ENCODE assay signal across 1 cellular context in genomic region chr17:76506408-76507328, GRCh38.
TF ChIP-seq lines count a peak whose summit lies in the region.

No MANE protein-coding gene starts in this region.

TF ChIP-seq in K562, 482 proteins besides CTCF, POLR2A, EP300 and RAD21 (continues in another document):
- TF ChIP-seq TAF15 (IDR thresholded peaks at IDR 0.05; ENCODE audit: low read depth, low read length): no peak
- no peak for TF ChIP-seq ZNF165 (CRISPR knock-in tag; IDR thresholded peaks at IDR 0.05; ENCODE audit: borderline replicate concordance)
- TF ChIP-seq POLR2AphosphoS2 (IDR thresholded peaks at IDR 0.05; ENCODE audit: low read length): no peak
- TF ChIP-seq MAFK (IDR thresholded peaks at IDR 0.05; ENCODE audit: low read length): no peak
- TF ChIP-seq POLR2AphosphoS5 (IDR thresholded peaks at IDR 0.05; ENCODE audit: control insufficient read depth, insufficient read depth, low read depth, low read length): no peak
- TF ChIP-seq BRD9 (IDR thresholded peaks at IDR 0.05; ENCODE audit: low read depth, partially characterized antibody): no peak
- TF ChIP-seq ZNF143 (CRISPR knock-in tag; IDR thresholded peaks at IDR 0.05): no peak
- TF ChIP-seq TCF7L2 (IDR thresholded peaks at IDR 0.05; ENCODE audit: low read depth, low read length): no peak
- TF ChIP-seq SNAPC5 (CRISPR knock-in tag; IDR thresholded peaks at IDR 0.05): no peak
- no peak for TF ChIP-seq ZNF395 (CRISPR knock-in tag; IDR thresholded peaks at IDR 0.05)
- TF ChIP-seq BHLHE40 (IDR thresholded peaks at IDR 0.05; ENCODE audit: low read length): 0 out of 2 replicates have a peak, but pooled peaks have one; percentile 10
- no peak for TF ChIP-seq XRCC3 (IDR thresholded peaks at IDR 0.05)
- no peak for TF ChIP-seq SOX6 (IDR thresholded peaks at IDR 0.05)
- no peak for TF ChIP-seq NR4A1 (CRISPR knock-in tag; IDR thresholded peaks at IDR 0.05)
- TF ChIP-seq NR4A1 (tag; IDR thresholded peaks at IDR 0.05): no peak
- no peak for TF ChIP-seq PPARD (CRISPR knock-in tag; IDR thresholded peaks at IDR 0.05)
- TF ChIP-seq ARID2 (IDR thresholded peaks at IDR 0.05): peak; percentile 95
- TF ChIP-seq POU5F1 (IDR thresholded peaks at IDR 0.05; ENCODE audit: borderline replicate concordance, low read depth, low read length, partially characterized antibody): no peak
- TF ChIP-seq CEBPB (tag; IDR thresholded peaks at IDR 0.05): no peak
- no peak for TF ChIP-seq SNRNP70 (optimal IDR thresholded peaks at IDR 0.05; ENCODE audit: low read depth, low read length)
- no peak for TF ChIP-seq ETV1 (tag; conservative IDR thresholded peaks at IDR 0.05; ENCODE audit: low read depth)
- no peak for TF ChIP-seq ZNF507 (tag; conservative IDR thresholded peaks at IDR 0.05)
- no peak for TF ChIP-seq ZNF184 (CRISPR knock-in tag; IDR thresholded peaks at IDR 0.05)
- no peak for TF ChIP-seq KDM5B (IDR thresholded peaks at IDR 0.05; ENCODE audit: insufficient replicate concordance, low read depth, low read length)
- no peak for TF ChIP-seq ZBED1 (IDR thresholded peaks at IDR 0.05)
- TF ChIP-seq MTF1 (CRISPR knock-in tag; IDR thresholded peaks at IDR 0.05; ENCODE audit: borderline replicate concordance): no peak
- no peak for TF ChIP-seq ZNF124 (CRISPR knock-in tag; IDR thresholded peaks at IDR 0.05)
- TF ChIP-seq RUNX1 (IDR thresholded peaks at IDR 0.05; ENCODE audit: low read depth): no peak
- TF ChIP-seq, protein P1, sequence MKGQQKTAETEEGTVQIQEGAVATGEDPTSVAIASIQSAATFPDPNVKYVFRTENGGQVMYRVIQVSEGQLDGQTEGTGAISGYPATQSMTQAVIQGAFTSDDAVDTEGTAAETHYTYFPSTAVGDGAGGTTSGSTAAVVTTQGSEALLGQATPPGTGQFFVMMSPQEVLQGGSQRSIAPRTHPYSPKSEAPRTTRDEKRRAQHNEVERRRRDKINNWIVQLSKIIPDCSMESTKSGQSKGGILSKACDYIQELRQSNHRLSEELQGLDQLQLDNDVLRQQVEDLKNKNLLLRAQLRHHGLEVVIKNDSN (CRISPR knock-in tag; IDR thresholded peaks at IDR 0.05): peak; percentile 79
- TF ChIP-seq, protein P2, sequence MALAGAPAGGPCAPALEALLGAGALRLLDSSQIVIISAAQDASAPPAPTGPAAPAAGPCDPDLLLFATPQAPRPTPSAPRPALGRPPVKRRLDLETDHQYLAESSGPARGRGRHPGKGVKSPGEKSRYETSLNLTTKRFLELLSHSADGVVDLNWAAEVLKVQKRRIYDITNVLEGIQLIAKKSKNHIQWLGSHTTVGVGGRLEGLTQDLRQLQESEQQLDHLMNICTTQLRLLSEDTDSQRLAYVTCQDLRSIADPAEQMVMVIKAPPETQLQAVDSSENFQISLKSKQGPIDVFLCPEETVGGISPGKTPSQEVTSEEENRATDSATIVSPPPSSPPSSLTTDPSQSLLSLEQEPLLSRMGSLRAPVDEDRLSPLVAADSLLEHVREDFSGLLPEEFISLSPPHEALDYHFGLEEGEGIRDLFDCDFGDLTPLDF (CRISPR knock-in tag; IDR thresholded peaks at IDR 0.05): peak; percentile 66; the same call in 1 of the 2 replicates
- no peak for TF ChIP-seq ZBTB11 (CRISPR knock-in tag; IDR thresholded peaks at IDR 0.05)
- TF ChIP-seq, protein P3, sequence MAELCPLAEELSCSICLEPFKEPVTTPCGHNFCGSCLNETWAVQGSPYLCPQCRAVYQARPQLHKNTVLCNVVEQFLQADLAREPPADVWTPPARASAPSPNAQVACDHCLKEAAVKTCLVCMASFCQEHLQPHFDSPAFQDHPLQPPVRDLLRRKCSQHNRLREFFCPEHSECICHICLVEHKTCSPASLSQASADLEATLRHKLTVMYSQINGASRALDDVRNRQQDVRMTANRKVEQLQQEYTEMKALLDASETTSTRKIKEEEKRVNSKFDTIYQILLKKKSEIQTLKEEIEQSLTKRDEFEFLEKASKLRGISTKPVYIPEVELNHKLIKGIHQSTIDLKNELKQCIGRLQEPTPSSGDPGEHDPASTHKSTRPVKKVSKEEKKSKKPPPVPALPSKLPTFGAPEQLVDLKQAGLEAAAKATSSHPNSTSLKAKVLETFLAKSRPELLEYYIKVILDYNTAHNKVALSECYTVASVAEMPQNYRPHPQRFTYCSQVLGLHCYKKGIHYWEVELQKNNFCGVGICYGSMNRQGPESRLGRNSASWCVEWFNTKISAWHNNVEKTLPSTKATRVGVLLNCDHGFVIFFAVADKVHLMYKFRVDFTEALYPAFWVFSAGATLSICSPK (IDR thresholded peaks at IDR 0.05; ENCODE audit: borderline replicate concordance): no peak
- TF ChIP-seq SRSF7 (optimal IDR thresholded peaks at IDR 0.05; ENCODE audit: low read depth, low read length): no peak
- TF ChIP-seq ATF6 (CRISPR knock-in tag; IDR thresholded peaks at IDR 0.05): no peak
- no peak for TF ChIP-seq STAT5B (CRISPR knock-in tag; IDR thresholded peaks at IDR 0.05)
- TF ChIP-seq, protein P4, sequence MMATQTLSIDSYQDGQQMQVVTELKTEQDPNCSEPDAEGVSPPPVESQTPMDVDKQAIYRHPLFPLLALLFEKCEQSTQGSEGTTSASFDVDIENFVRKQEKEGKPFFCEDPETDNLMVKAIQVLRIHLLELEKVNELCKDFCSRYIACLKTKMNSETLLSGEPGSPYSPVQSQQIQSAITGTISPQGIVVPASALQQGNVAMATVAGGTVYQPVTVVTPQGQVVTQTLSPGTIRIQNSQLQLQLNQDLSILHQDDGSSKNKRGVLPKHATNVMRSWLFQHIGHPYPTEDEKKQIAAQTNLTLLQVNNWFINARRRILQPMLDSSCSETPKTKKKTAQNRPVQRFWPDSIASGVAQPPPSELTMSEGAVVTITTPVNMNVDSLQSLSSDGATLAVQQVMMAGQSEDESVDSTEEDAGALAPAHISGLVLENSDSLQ (IDR thresholded peaks at IDR 0.05): no peak
- TF ChIP-seq MXD1 (CRISPR knock-in tag; IDR thresholded peaks at IDR 0.05; ENCODE audit: borderline replicate concordance, poor library complexity, severe bottlenecking): no peak
- TF ChIP-seq FUS (optimal IDR thresholded peaks at IDR 0.05; ENCODE audit: low read depth, low read length): no peak
- TF ChIP-seq, protein P5, sequence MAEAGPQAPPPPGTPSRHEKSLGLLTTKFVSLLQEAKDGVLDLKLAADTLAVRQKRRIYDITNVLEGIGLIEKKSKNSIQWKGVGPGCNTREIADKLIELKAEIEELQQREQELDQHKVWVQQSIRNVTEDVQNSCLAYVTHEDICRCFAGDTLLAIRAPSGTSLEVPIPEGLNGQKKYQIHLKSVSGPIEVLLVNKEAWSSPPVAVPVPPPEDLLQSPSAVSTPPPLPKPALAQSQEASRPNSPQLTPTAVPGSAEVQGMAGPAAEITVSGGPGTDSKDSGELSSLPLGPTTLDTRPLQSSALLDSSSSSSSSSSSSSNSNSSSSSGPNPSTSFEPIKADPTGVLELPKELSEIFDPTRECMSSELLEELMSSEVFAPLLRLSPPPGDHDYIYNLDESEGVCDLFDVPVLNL (CRISPR knock-in tag; IDR thresholded peaks at IDR 0.05; ENCODE audit: low read depth): no peak
- no peak for TF ChIP-seq ADNP (tag; IDR thresholded peaks at IDR 0.05)
- TF ChIP-seq FOSL1 (tag; conservative IDR thresholded peaks at IDR 0.05): no peak
- TF ChIP-seq TBL1XR1 (IDR thresholded peaks at IDR 0.05; ENCODE audit: low read length in 2 of 2): no peak
- no peak for TF ChIP-seq ATF3 (IDR thresholded peaks at IDR 0.05)
- TF ChIP-seq ATF3 (CRISPR knock-in tag; conservative IDR thresholded peaks at IDR 0.05): 0 out of 2 replicates have a peak, but pooled peaks have one; percentile 30
- TF ChIP-seq ZNF436 (CRISPR knock-in tag; IDR thresholded peaks at IDR 0.05): no peak
